In genomic region chr19:9040131-9040530, GRCh38 we compare ENCODE assay signal across 27 cellular contexts. TPM values are rescaled to one million over a fixed set of nuclear protein-coding genes. Genes with fewer than 3 reads are reported as not detected.
DNase-seq lines count a peak whose midpoint lies in the region; ATAC-seq, FAIRE-seq and TF ChIP-seq lines count a peak whose summit lies in the region.
"Had no signal": no experiment of that assay in that cellular context is flagged by ENCODE, and none has a peak within 500 bp of the region (broad histone marks: within the 10 kb centered on the region; RNA-seq: fewer than 3 reads in every experiment).

No MANE protein-coding gene starts in this region.

- H3K9me3 ChIP-seq in SK-N-SH (no peaks in the 10 kb centered on the region), H1 (ENCODE audit: insufficient read depth in 2 of 2, low read depth in 1 of 2, low read length in 1 of 2) (no peaks in the 10 kb centered on the region), trophoblast cell (ENCODE audit: insufficient read depth, low read depth, low read length) (no peaks in the 10 kb centered on the region)

- no peak overlapping the region for H3K4ac ChIP-seq in H1 (replicated peaks; ENCODE audit: insufficient read length, low read depth, low read length)
- H3K4ac ChIP-seq in trophoblast cell (ENCODE audit: low read depth, low read length): peak overlapping the region; percentile 61

- H3K27ac ChIP-seq in SK-N-SH (ENCODE audit: low read depth in 2 of 2, low read length in 1 of 2): no peak overlapping the region
- H3K27ac ChIP-seq in H1 (ENCODE audit: low read depth, low read length): no peak overlapping the region; the same call in 1 of the 2 replicates
- peak overlapping the region; percentile 44 for H3K27ac ChIP-seq in trophoblast cell (ENCODE audit: low read depth, low read length)
- H3K27ac ChIP-seq: 22Rv1, HL-60 had no signal

- H3K79me2 ChIP-seq in SK-N-SH (ENCODE audit: insufficient read depth) (no peaks in the 10 kb centered on the region), H1 (ENCODE audit: control insufficient read depth in 1 of 2, insufficient read depth in 2 of 2, low read length in 2 of 2) (no peaks in the 10 kb centered on the region), trophoblast cell (ENCODE audit: control insufficient read depth, insufficient read depth, low read length, poor library complexity) (no peaks in the 10 kb centered on the region)

- H2BK5ac ChIP-seq in H1 (ENCODE audit: low read depth, low read length): peak overlapping the region; percentile 73; the same call in 1 of the 2 replicates
- peak overlapping the region; percentile 42 for H2BK5ac ChIP-seq in trophoblast cell (ENCODE audit: low read depth, low read length, poor library complexity)

- no peak overlapping the region for H2BK15ac ChIP-seq in H1 (ENCODE audit: low read length)

- no peak overlapping the region for H4K5ac ChIP-seq in H1 (ENCODE audit: insufficient read length, low read depth, low read length)

- TF ChIP-seq EP300 in SK-N-SH (IDR thresholded peaks at IDR 0.05; ENCODE audit: borderline replicate concordance in 1 of 2, low read depth in 1 of 2, low read length in 1 of 2): no peak
- no peak for TF ChIP-seq EP300 in H1 (IDR thresholded peaks at IDR 0.05; ENCODE audit: borderline replicate concordance in 1 of 2, low read depth in 2 of 2, low read length in 2 of 2)

- ATAC-seq in SK-N-SH treated with all-trans-retinoic acid at 6 μM for 48 hours (0 out of 3 replicates have a peak, but pooled peaks have one; percentile 24), HG02885 (IDR thresholded peaks at IDR 0.05; ENCODE audit: poor library complexity, unreplicated experiment) (no peak)
- ATAC-seq: CD8-positive, alpha-beta T cell had no signal

- TF ChIP-seq POLR2A in H1 (IDR thresholded peaks at IDR 0.05; ENCODE audit: control extremely low read depth in 1 of 2, low read depth in 2 of 2, low read length in 2 of 2): no peak

- no peaks in the 10 kb centered on the region for H3K79me1 ChIP-seq in H1 (ENCODE audit: low read depth, low read length)
- peaks cover 14% of the 10 kb centered on the region for H3K79me1 ChIP-seq in trophoblast cell (ENCODE audit: low read length)

- H3K36me3 ChIP-seq in SK-N-SH (replicated peaks in 1 of 2; ENCODE audit: control insufficient read depth in 1 of 2, insufficient read depth in 2 of 2, low read length in 1 of 2) (no peaks in the 10 kb centered on the region), H1 (ENCODE audit: control insufficient read depth in 2 of 4, insufficient read depth in 4 of 4, low read length in 3 of 4) (no peaks in the 10 kb centered on the region; a peak in 1 of 8 replicates), trophoblast cell (ENCODE audit: control insufficient read depth in 1 of 2, insufficient read depth in 2 of 2, low read length in 2 of 2) (no peaks in the 10 kb centered on the region)

- H3K23ac ChIP-seq in H1 (ENCODE audit: insufficient read length): no peak overlapping the region
- H3K23ac ChIP-seq in trophoblast cell (ENCODE audit: low read length): no peak overlapping the region

- H4K8ac ChIP-seq in H1 (ENCODE audit: extremely low read depth, insufficient read depth, low read length) (no peak overlapping the region), trophoblast cell (ENCODE audit: low read depth, low read length) (no peak overlapping the region)

- no peaks in the 10 kb centered on the region for H3F3A ChIP-seq in SK-N-SH (replicated peaks; ENCODE audit: insufficient read depth)

- no peaks in the 10 kb centered on the region for H4K20me1 ChIP-seq in SK-N-SH (ENCODE audit: insufficient read depth)
- no peaks in the 10 kb centered on the region for H4K20me1 ChIP-seq in H1 (replicated peaks in 1 of 2; ENCODE audit: control insufficient read depth in 1 of 2, insufficient read depth in 2 of 2, low read length in 2 of 2)

- H4K91ac ChIP-seq in H1 (replicated peaks; ENCODE audit: insufficient read length, low read length) (peak overlapping the region; percentile 11), trophoblast cell (ENCODE audit: low read depth, low read length) (peak overlapping the region; percentile 84)

- H2BK12ac ChIP-seq in H1 (ENCODE audit: low read depth, low read length): peak overlapping the region; percentile 75; the same call in 1 of the 2 replicates
- H2BK12ac ChIP-seq in trophoblast cell (ENCODE audit: low read length): peak overlapping the region; percentile 17

- H2AFZ ChIP-seq in SK-N-SH (ENCODE audit: low read depth) (no peak overlapping the region), H1 (ENCODE audit: low read length) (peak overlapping the region; percentile 65; the same call in 1 of the 2 replicates), trophoblast cell (ENCODE audit: insufficient read depth, low read length, poor library complexity) (no peak overlapping the region)

- no peak overlapping the region for H3K56ac ChIP-seq in H1 (replicated peaks; ENCODE audit: insufficient read length, low read depth, low read length)

- H3K9ac ChIP-seq in SK-N-SH (no peak overlapping the region), H1 (replicated peaks in 1 of 4; ENCODE audit: extremely low read depth in 1 of 4, low read depth in 3 of 4, low read length in 3 of 4) (no peak overlapping the region), trophoblast cell (ENCODE audit: low read length) (no peak overlapping the region)

- POLR2A ChIA-PET in SK-N-SH (lab: Yijun Ruan, JAX): no interaction called here
- POLR2A ChIA-PET in H1 (lab: Charles Lee; ENCODE audit: partially characterized antibody): interaction anchor here (1.8 kb wide), 1 partner anchor 14 kb away, joined by 5 read pairs; no protein-coding TSS in a partner anchor

- H3K4me1 ChIP-seq in SK-N-SH (ENCODE audit: control insufficient read depth in 1 of 2, insufficient read depth in 2 of 2, low read depth in 1 of 2, low read length in 1 of 2) (no peaks in the 10 kb centered on the region), H1 (replicated peaks in 1 of 4; ENCODE audit: control insufficient read depth in 3 of 4, insufficient read depth in 4 of 4, low read length in 3 of 4) (no peaks in the 10 kb centered on the region), trophoblast cell (ENCODE audit: control insufficient read depth in 1 of 2, insufficient read depth in 2 of 2, low read length in 2 of 2) (peaks cover 5 to 13% of the 10 kb centered on the region in 2 experiments)

- no peak overlapping the region for H3K14ac ChIP-seq in H1 (ENCODE audit: insufficient read length)
- H3K14ac ChIP-seq in trophoblast cell (ENCODE audit: low read length): peak overlapping the region; percentile 20

- H2BK120ac ChIP-seq in H1 (replicated peaks; ENCODE audit: low read depth, low read length): peak overlapping the region; percentile 43
- H2BK120ac ChIP-seq in trophoblast cell (ENCODE audit: insufficient read depth, low read length, poor library complexity): peak overlapping the region; percentile 79

- TF ChIP-seq CTCF in SK-N-SH (IDR thresholded peaks at IDR 0.05) (no peak), H1 (IDR thresholded peaks at IDR 0.05; ENCODE audit: control extremely low read depth in 1 of 3, insufficient read depth in 1 of 3, low read depth in 1 of 3, low read length in 3 of 3) (no peak)

- no peaks in the 10 kb centered on the region for H3K9me2 ChIP-seq in SK-N-SH

- H3K4me2 ChIP-seq in SK-N-SH (no peak overlapping the region), H1 (ENCODE audit: insufficient read depth in 1 of 2, low read depth in 2 of 2, low read length in 2 of 2) (no peak overlapping the region), trophoblast cell (ENCODE audit: low read length) (no peak overlapping the region)

- H3K4me3 ChIP-seq in SK-N-SH (ENCODE audit: low read depth in 2 of 2, low read length in 1 of 2) (no peak overlapping the region), H1 (ENCODE audit: extremely low read depth in 1 of 4, insufficient read depth in 2 of 4, low read depth in 3 of 4, low read length in 4 of 4) (no peak overlapping the region), trophoblast cell (ENCODE audit: low read depth, low read length) (no peak overlapping the region)

- H3K27me3 ChIP-seq in SK-N-SH (ENCODE audit: insufficient read depth) (peaks cover 36% of the 10 kb centered on the region; the same call in 1 of the 2 replicates), H1 (replicated peaks in 1 of 4; ENCODE audit: control insufficient read depth in 3 of 4, extremely low read depth in 1 of 4, insufficient read depth in 3 of 4, low read length in 3 of 4) (no peaks in the 10 kb centered on the region), trophoblast cell (ENCODE audit: insufficient read depth, low read length) (no peaks in the 10 kb centered on the region)

- peaks cover 4% of the 10 kb centered on the region; the same call in 1 of the 2 replicates for H3K23me2 ChIP-seq in H1 (ENCODE audit: low read depth, low read length)

- H2AK5ac ChIP-seq in H1 (ENCODE audit: low read depth, low read length) (peak overlapping the region; percentile 65; the same call in 1 of the 2 replicates), trophoblast cell (ENCODE audit: low read length) (no peak overlapping the region)

- no peak for DNase-seq in SK-N-SH
- DNase-seq in LoVo (ENCODE audit: low spot score): peak; percentile 51
- DNase-seq in H1 (ENCODE audit: low read depth in 1 of 2, low spot score in 2 of 2): no peak
- DNase-seq in trophoblast cell: peak; percentile 58 to 61
- DNase-seq in DMS79 treated with DMSO at 0.1 percent for 48 hours (lab: John Stamatoyannopoulos, UW): no peak
- no peak for DNase-seq in GDM1 (lab: John Stamatoyannopoulos, UW)
- DNase-seq: C1 segment of cervical spinal cord; Calu3; CD8-positive, alpha-beta T cell; DMS153; H7; KG1; NCI-H1694; NCI-H2081 treated with DMSO at 0.1 percent for 48 hours; NCI-H446; NCI-H526 treated with DMSO at 0.1 percent for 48 hours; OCI-M1; SIG-M5 had no signal

- CTCF ChIA-PET in SK-N-SH (lab: Yijun Ruan, JAX): no interaction called here
- CTCF ChIA-PET in H1 (lab: Charles Lee; ENCODE audit: partially characterized antibody): interaction anchor here (0.6 to 1.2 kb wide), 4 partner anchors 11 to 376 kb away, joined by 3 to 4 read pairs (median 3); no protein-coding TSS in a partner anchor

- WGBS in SK-N-SH (ENCODE audit: low lambda C conversion rate): 7% methylated on average over 9 of the region's 9 CpGs
- 88% methylated on average over 9 of the region's 9 CpGs; no CpG with 5 or more reads in 1 of the 2 experiments for WGBS in H1 (ENCODE audit: extremely low coverage in 1 of 2, insufficient coverage in 1 of 2, insufficient read length in 1 of 2, insufficient replicate concordance in 2 of 2, low coverage in 1 of 2, low lambda C conversion rate in 2 of 2, missing lambda C conversion rate in 1 of 2), 2 experiments
- no CpG with 5 or more reads among the region's 9 CpGs for WGBS in trophoblast cell (ENCODE audit: extremely low coverage, insufficient coverage, insufficient read length)

- no peak overlapping the region for H3K18ac ChIP-seq in H1 (ENCODE audit: extremely low read depth, low read length)
- H3K18ac ChIP-seq in trophoblast cell (ENCODE audit: low read length): peak overlapping the region; percentile 12

- TF ChIP-seq RAD21 in SK-N-SH (IDR thresholded peaks at IDR 0.05; ENCODE audit: low read length) (no peak), H1 (IDR thresholded peaks at IDR 0.05 in 1 of 2, conservative IDR thresholded peaks at IDR 0.05 in 1 of 2; ENCODE audit: low read depth in 2 of 2, low read length in 2 of 2) (no peak)

- 0 out of 2 replicates have a peak overlapping the region, but pooled peaks have one; percentile 56 for H2BK20ac ChIP-seq in H1 (ENCODE audit: low read length)

- H4K12ac ChIP-seq in trophoblast cell (ENCODE audit: low read depth, low read length): no peak overlapping the region

- no peak for FAIRE-seq in H1 (lab: Jason Lieb, UNC)
- FAIRE-seq: G401.6, GM18507 had no signal

RNA-seq across cellular contexts. Expression of gene MUC16, which starts 29.9 kb away (rescaled TPM):
- polyA plus RNA-seq in SK-N-SH (2012; rRNA removed) (not detected in 2 replicates), H1 (2011; rRNA removed) (0.60 and 0.72 TPM in 2 replicates)
- polyA plus RNA-seq in SK-N-SH (2012; cell fraction: cytosol; rRNA removed): not detected in 2 replicates
- under 0.01 TPM in 2 replicates for polyA plus RNA-seq in SK-N-SH (2012; cell fraction: nucleus; rRNA removed)
- 0.17 and 0.25 TPM in 2 replicates for total RNA-seq in H1 (2021; fragmentation: NEBNext Ultra II Directional; extraction: Animal tissue kit (Norgen Biotek cat#: 25700))
- polyA plus RNA-seq in H1 (2011; cell fraction: cytosol; rRNA removed): 0.44 TPM
- 2.5 TPM for polyA plus RNA-seq in H1 (2011; cell fraction: nucleus; rRNA removed)
- polyA plus RNA-seq in H1 (2012, experiment 1 of 2): 0.22 to 1.2 TPM (median 0.87 TPM) in 4 replicates
- polyA plus RNA-seq in H1 (2012, experiment 2 of 2): 0.04 TPM
- polyA plus RNA-seq in H1 (2013, experiment 1 of 2): 0.26 TPM
- 0.15 TPM for polyA plus RNA-seq in H1 (2013, experiment 2 of 2)
- 1.00 and 1.3 TPM in 2 replicates for polyA minus RNA-seq in H1 (2011; rRNA and poly(A)+ RNA removed)
- 0.81 TPM for polyA minus RNA-seq in H1 (2011; cell fraction: cytosol; rRNA and poly(A)+ RNA removed)
- 2.8 TPM for polyA minus RNA-seq in H1 (2011; cell fraction: nucleus; rRNA and poly(A)+ RNA removed)
- polyA plus RNA-seq in trophoblast cell (2013): 0.08 and 0.10 TPM in 2 replicates
- total RNA-seq: Daoy, H7, RPMI7951 had no signal

RNA-seq across cellular contexts. Expression of gene OR1M1, which starts 46.7 kb away (rescaled TPM):
- polyA plus RNA-seq in SK-N-SH (2012; rRNA removed) (not detected in 2 replicates), H1 (2011; rRNA removed) (0.12 TPM in 1 of 2 replicates, not detected in the other)
- not detected in 2 replicates for polyA plus RNA-seq in SK-N-SH (2012; cell fraction: cytosol; rRNA removed)
- not detected in 2 replicates for polyA plus RNA-seq in SK-N-SH (2012; cell fraction: nucleus; rRNA removed)
- total RNA-seq in H1 (2021; fragmentation: NEBNext Ultra II Directional; extraction: Animal tissue kit (Norgen Biotek cat#: 25700)): not detected in 2 replicates
- 0.03 TPM for polyA plus RNA-seq in H1 (2011; cell fraction: cytosol; rRNA removed)
- polyA plus RNA-seq in H1 (2011; cell fraction: nucleus; rRNA removed): not detected
- not detected in 4 replicates for polyA plus RNA-seq in H1 (2012, experiment 1 of 2)
- polyA plus RNA-seq in H1 (2012, experiment 2 of 2): not detected
- not detected for polyA plus RNA-seq in H1 (2013, experiment 1 of 2)
- polyA plus RNA-seq in H1 (2013, experiment 2 of 2): not detected
- polyA minus RNA-seq in H1 (2011; rRNA and poly(A)+ RNA removed): 0.54 TPM in 1 of 2 replicates, not detected in the other
- not detected for polyA minus RNA-seq in H1 (2011; cell fraction: cytosol; rRNA and poly(A)+ RNA removed)
- polyA minus RNA-seq in H1 (2011; cell fraction: nucleus; rRNA and poly(A)+ RNA removed): not detected
- 0.03 and 0.04 TPM in 2 replicates for polyA plus RNA-seq in trophoblast cell (2013)
- total RNA-seq: Calu3; CD8-positive, alpha-beta T cell; Daoy; H7; HT-29; RPMI7951 had no signal

Comparison
In these comparisons a context has a peak if more than half of its experiments do, and no peak if none do; other contexts are left out.
1. DNase-seq: peak in LoVo (single experiment) and trophoblast cell (2 of 2); none in SK-N-SH (single experiment), H1 (0 of 2), DMS79 treated with DMSO at 0.1 percent for 48 hours (single experiment) and GDM1 (single experiment).